In the genomic region with DNA sequence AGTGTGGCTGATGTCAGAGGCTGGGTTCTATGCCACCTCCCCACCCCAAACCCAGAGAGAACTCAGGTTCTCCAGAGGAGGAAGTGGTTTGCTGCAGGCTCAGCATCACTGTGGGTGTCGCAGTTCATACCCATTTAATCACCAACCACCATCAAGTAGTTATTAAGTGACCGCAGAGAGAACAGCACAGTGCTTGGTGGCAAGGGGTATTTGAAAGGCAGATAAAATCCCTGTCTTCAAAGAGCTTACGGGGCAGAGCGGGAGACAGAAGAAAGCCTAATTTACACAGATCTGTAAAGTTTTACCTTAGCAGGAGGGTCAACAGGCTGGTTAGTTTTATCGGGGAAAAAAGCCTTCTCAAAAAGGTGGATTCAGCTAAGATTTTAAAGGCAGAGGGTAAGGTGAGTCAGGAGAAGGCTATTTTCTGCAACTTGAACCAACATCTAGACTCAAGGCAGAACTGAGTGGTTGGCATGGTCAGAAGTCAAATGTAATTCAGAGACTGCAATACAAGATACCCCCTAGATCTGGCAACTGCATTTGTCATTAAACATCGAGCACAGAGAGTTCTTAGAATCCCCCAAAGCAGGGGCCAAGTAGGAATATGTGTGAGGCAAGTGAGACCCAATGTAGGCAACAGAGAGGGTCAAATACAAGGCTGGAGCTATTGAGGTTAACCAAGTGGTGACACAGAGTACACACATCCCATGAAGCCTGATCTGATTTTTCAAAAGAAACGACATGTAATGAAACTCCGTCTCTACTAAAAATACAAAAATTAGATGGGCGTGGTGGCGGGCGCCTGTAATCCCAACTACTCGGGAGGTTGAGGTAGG, we compare ENCODE assay signal across 9 cellular contexts. TPM values are rescaled to one million over a fixed set of nuclear protein-coding genes. Genes with fewer than 3 reads are reported as not detected.
A peak's percentile ranks its signal among the peaks of the same experiment; 100 is the strongest.
DNase-seq lines count a peak whose midpoint lies in the region; ATAC-seq and TF ChIP-seq lines count a peak whose summit lies in the region.
"Had no signal": no experiment of that assay in that cellular context is flagged by ENCODE, and none has a peak within 500 bp of the region (broad histone marks: within the 10 kb centered on the region; RNA-seq: fewer than 3 reads in every experiment).

No MANE protein-coding gene starts in this region.

- TF ChIP-seq POLR2A in esophagus squamous epithelium (IDR thresholded peaks at IDR 0.05) = no peak

- H3K79me2 ChIP-seq in PC-3 (ENCODE audit: low read length) = peaks cover 100% of the 10 kb centered on the region

- H3K9me3 ChIP-seq in esophagus squamous epithelium (no peaks in the 10 kb centered on the region), PC-3 (ENCODE audit: low read length) (no peaks in the 10 kb centered on the region)
- H3K9me3 ChIP-seq: body of pancreas had no signal

- H3K4me3 ChIP-seq in esophagus squamous epithelium (no peak overlapping the region), PC-3 (ENCODE audit: low read length) (no peak overlapping the region)
- H3K4me3 ChIP-seq: body of pancreas had no signal

- WGBS in esophagus squamous epithelium, 2 donors = 73 to 84% methylated on average over 11 to 12 of the region's 12 CpGs

- no peak overlapping the region for H3K4me2 ChIP-seq in PC-3 (ENCODE audit: low read length)

- BruUV-seq in PC-3 (replicated peaks; lab: Mats Ljungman, UMichigan) = no TSS peak

- POLR2A ChIA-PET in PC-3 (lab: Charles Lee; ENCODE audit: unreplicated experiment) = interaction anchor here (0.5 kb wide), 1 partner anchor 44 kb away, joined by 3 read pairs; no protein-coding TSS in a partner anchor

- H3K9ac ChIP-seq in PC-3 (ENCODE audit: low read length) = no peak overlapping the region

- peak; percentile 70 for DNase-seq in activated CD4-positive, alpha-beta T cell treated with anti-CD3 and anti-CD28 coated beads, Interleukin-2, amount 50 U/mL, for 1 hour
- no peak for DNase-seq in esophagus squamous epithelium (lab: John Stamatoyannopoulos, UW)
- DNase-seq in stimulated activated CD8-positive, alpha-beta memory T cell treated with anti-CD3 and anti-CD28 coated beads, Interleukin-4, amount 100 ng/mL, for 4 hours (ENCODE audit: low read depth in 2 of 2, low spot score in 1 of 2) = peak; percentile 54 to 67
- no peak for DNase-seq in PC-3
- no peak for DNase-seq in dermis blood vessel endothelial cell
- DNase-seq in SK-N-DZ (ENCODE audit: low spot score) = no peak

- ATAC-seq in HG03460 (IDR thresholded peaks at IDR 0.05; ENCODE audit: unreplicated experiment) = peak; percentile 42
- no peak for ATAC-seq in PC-3
- no peak for ATAC-seq in HG03457 (IDR thresholded peaks at IDR 0.05; ENCODE audit: unreplicated experiment)
- ATAC-seq: body of pancreas had no signal

- H2AFZ ChIP-seq in PC-3 (ENCODE audit: low read length) = no peak overlapping the region

- intact Hi-C loops in esophagus squamous epithelium (cut with DNase I) = no loop called here
- intact Hi-C loops in PC-3 (cut with micrococcal nuclease) = no loop called here

- H4K20me1 ChIP-seq in PC-3 (ENCODE audit: low read length) = peaks cover 79% of the 10 kb centered on the region

- H3K27me3 ChIP-seq in esophagus squamous epithelium (no peaks in the 10 kb centered on the region), PC-3 (ENCODE audit: low read length) (no peaks in the 10 kb centered on the region)
- H3K27me3 ChIP-seq: body of pancreas had no signal

- no peaks in the 10 kb centered on the region for H3K36me3 ChIP-seq in esophagus squamous epithelium
- peaks cover 56% of the 10 kb centered on the region for H3K36me3 ChIP-seq in PC-3 (ENCODE audit: low read depth, low read length)

- TF ChIP-seq CTCF in esophagus squamous epithelium (IDR thresholded peaks at IDR 0.05) (no peak), PC-3 (conservative IDR thresholded peaks at IDR 0.05; ENCODE audit: low read depth, low read length) (no peak)

- H3F3A ChIP-seq in PC-3 (ENCODE audit: low read length, unreplicated experiment) = peaks cover 4% of the 10 kb centered on the region

- H3K4me1 ChIP-seq in esophagus squamous epithelium (peaks cover 18 to 98% (median 70%) of the 10 kb centered on the region in 3 donors), PC-3 (ENCODE audit: insufficient read depth, low read length) (peaks cover 57% of the 10 kb centered on the region)

- CTCF ChIA-PET in PC-3 (lab: Charles Lee) = no interaction called here

- H3K27ac ChIP-seq in esophagus squamous epithelium (peak overlapping the region in 3 of 4 donors; percentile 57 to 76 (median 74)), PC-3 (ENCODE audit: low read length) (no peak overlapping the region)

- no peaks in the 10 kb centered on the region for H3K9me2 ChIP-seq in PC-3 (replicated peaks; ENCODE audit: low read length)

RNA-seq across cellular contexts. Expression of a gene that starts 13.2 kb away (rescaled TPM):
- total RNA-seq in esophagus squamous epithelium = 10 to 100 TPM; 18.2 to 44.4 (median 21.4) TPM
- total RNA-seq in PC-3 (2014; rRNA removed) = 313 and 413 TPM in 2 replicates
- total RNA-seq in dermis blood vessel endothelial cell = 69.8 and 141 TPM in 2 replicates
- polyA plus RNA-seq in SK-N-DZ (2014; cell fraction: cytosol; rRNA removed) = 13.0 and 14.1 TPM in 2 replicates
- polyA plus RNA-seq in SK-N-DZ (2014; cell fraction: nucleus; rRNA removed) = 8.8 and 15.5 TPM in 2 replicates

RNA-seq across cellular contexts. Expression of a gene that starts 39.4 kb away (rescaled TPM):
- total RNA-seq in esophagus squamous epithelium = under 1 TPM in 3 of 4 donors, not detected in 1; under 0.01 TPM
- under 0.01 TPM in 2 replicates for total RNA-seq in PC-3 (2014; rRNA removed)
- under 0.01 TPM in 2 replicates for total RNA-seq in dermis blood vessel endothelial cell
- not detected in 2 replicates for polyA plus RNA-seq in SK-N-DZ (2014; cell fraction: cytosol; rRNA removed)
- polyA plus RNA-seq in SK-N-DZ (2014; cell fraction: nucleus; rRNA removed) = not detected in 2 replicates

RNA-seq across cellular contexts. Expression of a gene that starts 40.7 kb away (rescaled TPM):
- total RNA-seq in esophagus squamous epithelium (under 1 TPM in 3 of 4 donors, not detected in 1; under 0.01 TPM), PC-3 (2014; rRNA removed) (under 0.01 TPM in 2 replicates), dermis blood vessel endothelial cell (under 0.01 TPM in 2 replicates)
- not detected in 2 replicates for polyA plus RNA-seq in SK-N-DZ (2014; cell fraction: cytosol; rRNA removed)
- polyA plus RNA-seq in SK-N-DZ (2014; cell fraction: nucleus; rRNA removed) = not detected in 2 replicates

RNA-seq across cellular contexts. Expression of a gene that starts 49.8 kb away (rescaled TPM):
- total RNA-seq in esophagus squamous epithelium (1 to 10 TPM in 1 of 4 donors, under 1 TPM in 1, not detected in 2; 0.70 to 5.0 TPM), PC-3 (2014; rRNA removed) (0.98 and 1.9 TPM in 2 replicates), dermis blood vessel endothelial cell (1.5 and 3.4 TPM in 2 replicates)
- polyA plus RNA-seq in SK-N-DZ (2014; cell fraction: cytosol; rRNA removed) = 3.7 and 4.6 TPM in 2 replicates
- polyA plus RNA-seq in SK-N-DZ (2014; cell fraction: nucleus; rRNA removed) = 0.33 and 2.4 TPM in 2 replicates

RNA-seq across cellular contexts. Expression of a gene that starts 51.4 kb away (rescaled TPM):
- total RNA-seq in esophagus squamous epithelium (1,000 to 10,000 TPM; 3,136 to 5,114 (median 4,044) TPM), PC-3 (2014; rRNA removed) (6,714 and 7,550 TPM in 2 replicates), dermis blood vessel endothelial cell (2,752 and 4,252 TPM in 2 replicates)
- 4,714 and 5,742 TPM in 2 replicates for polyA plus RNA-seq in SK-N-DZ (2014; cell fraction: cytosol; rRNA removed)
- 2,778 and 4,188 TPM in 2 replicates for polyA plus RNA-seq in SK-N-DZ (2014; cell fraction: nucleus; rRNA removed)

Comparison
In these comparisons a context has a peak if more than half of its experiments do, and no peak if none do; other contexts are left out.
1. DNase-seq: peak in activated CD4-positive, alpha-beta T cell treated with anti-CD3 and anti-CD28 coated beads, Interleukin-2, amount 50 U/mL, for 1 hour (single experiment) and stimulated activated CD8-positive, alpha-beta memory T cell treated with anti-CD3 and anti-CD28 coated beads, Interleukin-4, amount 100 ng/mL, for 4 hours (2 of 2); none in esophagus squamous epithelium (single experiment), PC-3 (single experiment), dermis blood vessel endothelial cell (single experiment) and SK-N-DZ (single experiment).